Comparison of ENCODE assay signal across 8 cellular contexts in the genomic region with DNA sequence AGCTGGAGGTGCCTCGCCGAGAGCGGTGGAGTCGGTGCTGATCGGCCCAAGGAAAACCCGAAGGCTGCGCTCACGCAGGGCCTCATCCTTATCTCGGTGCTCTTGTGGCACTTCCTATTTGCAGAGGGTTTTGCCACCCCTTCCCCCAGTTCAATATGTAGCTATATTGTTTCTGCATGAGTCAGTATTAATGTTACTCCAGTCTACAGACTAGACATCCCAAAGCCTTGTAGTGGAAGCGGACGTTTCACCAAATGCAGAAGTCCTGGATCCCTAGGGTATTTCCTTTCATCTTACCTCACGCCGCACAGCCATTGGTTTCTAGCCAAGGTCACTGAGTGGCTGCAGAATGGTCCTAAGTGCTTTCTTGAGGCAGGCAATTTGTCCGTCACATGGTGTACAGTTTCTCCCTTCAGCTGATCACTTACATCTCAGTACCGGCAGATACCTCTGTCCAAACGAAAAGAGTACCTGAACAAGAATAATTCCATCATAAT. TPM values are rescaled to one million over a fixed set of nuclear protein-coding genes. Genes with fewer than 3 reads are reported as not detected.
DNase-seq lines count a peak whose midpoint lies in the region; ATAC-seq, FAIRE-seq and TF ChIP-seq lines count a peak whose summit lies in the region.
"Not testable (repeated sequence)": the region's sequence is repeated elsewhere in the genome, so short reads cannot be mapped to it uniquely, and the experiment has no call there.
"Had no signal": no experiment of that assay in that cellular context is flagged by ENCODE, and none has a peak within 500 bp of the region (broad histone marks: within the 10 kb centered on the region; RNA-seq: fewer than 3 reads in every experiment).

No MANE protein-coding gene starts in this region.

- not testable (repeated sequence) for TF ChIP-seq POLR2A in GM12892 (IDR thresholded peaks at IDR 0.05; ENCODE audit: low read depth, low read length)

- CTCF ChIA-PET in activated B cell treated with CpG ODN at 0.5 μM for 24 hours (lab: Charles Lee); naive thymus-derived CD4-positive, alpha-beta T cell (lab: Charles Lee): not testable (repeated sequence)

- H3K4me3 Mint-ChIP-seq in activated B cell treated with CpG ODN at 0.5 μM for 24 hours; naive thymus-derived CD4-positive, alpha-beta T cell: not testable (repeated sequence)

- not testable (repeated sequence) for H3K9me3 ChIP-seq in naive thymus-derived CD4-positive, alpha-beta T cell (ENCODE audit: control insufficient read depth in 2 of 3, low read length in 3 of 3)

- not testable (repeated sequence) for TF ChIP-seq CTCF in activated B cell treated with CpG ODN at 0.5 μM for 24 hours (IDR thresholded peaks at IDR 0.05); bronchial epithelial cell (IDR thresholded peaks at IDR 0.05; ENCODE audit: insufficient read depth, low read length, severe bottlenecking)

- H3K4me3 ChIP-seq in bronchial epithelial cell (ENCODE audit: low read depth, low read length); naive thymus-derived CD4-positive, alpha-beta T cell (ENCODE audit: low read length): not testable (repeated sequence)

- peaks cover 25% of the 10 kb centered on the region for H3K36me3 Mint-ChIP-seq in activated B cell treated with CpG ODN at 0.5 μM for 24 hours (ENCODE audit: low read depth)
- peaks cover 4 to 39% (median 26%) of the 10 kb centered on the region in 5 donors for H3K36me3 Mint-ChIP-seq in naive thymus-derived CD4-positive, alpha-beta T cell

- POLR2A ChIA-PET in activated B cell treated with CpG ODN at 0.5 μM for 24 hours (lab: Charles Lee); naive thymus-derived CD4-positive, alpha-beta T cell (lab: Charles Lee): not testable (repeated sequence)

- H3K27me3 Mint-ChIP-seq in activated B cell treated with CpG ODN at 0.5 μM for 24 hours; naive thymus-derived CD4-positive, alpha-beta T cell: not testable (repeated sequence)

- H3K27me3 ChIP-seq in bronchial epithelial cell (ENCODE audit: control insufficient read depth, insufficient read depth, low read length); naive thymus-derived CD4-positive, alpha-beta T cell (ENCODE audit: control insufficient read depth in 2 of 2, insufficient read depth in 2 of 2, low read length in 2 of 2): not testable (repeated sequence)

- not testable (repeated sequence) for H3K27ac Mint-ChIP-seq in activated B cell treated with CpG ODN at 0.5 μM for 24 hours; naive thymus-derived CD4-positive, alpha-beta T cell

- peak; percentile 93 for FAIRE-seq in GM12892 (lab: Jason Lieb, UNC)
- peak; percentile 88 for FAIRE-seq in bronchial epithelial cell (lab: Jason Lieb, UNC)
- peak; percentile 79 for FAIRE-seq in urothelium cell line (lab: Jason Lieb, UNC)

- H3K4me1 Mint-ChIP-seq in activated B cell treated with CpG ODN at 0.5 μM for 24 hours: peaks cover 13% of the 10 kb centered on the region
- not testable (repeated sequence) for H3K4me1 Mint-ChIP-seq in naive thymus-derived CD4-positive, alpha-beta T cell

- not testable (repeated sequence) for H3K9me3 Mint-ChIP-seq in activated B cell treated with CpG ODN at 0.5 μM for 24 hours; naive thymus-derived CD4-positive, alpha-beta T cell

- not testable (repeated sequence) for H3K36me3 ChIP-seq in bronchial epithelial cell (ENCODE audit: control insufficient read depth, insufficient read depth, low read length); naive thymus-derived CD4-positive, alpha-beta T cell (ENCODE audit: control insufficient read depth in 2 of 3, insufficient read depth in 3 of 3, low read length in 3 of 3)

- H3K4me1 ChIP-seq in naive thymus-derived CD4-positive, alpha-beta T cell (ENCODE audit: control insufficient read depth in 2 of 2, insufficient read depth in 2 of 2, low read length in 2 of 2): not testable (repeated sequence)

- ATAC-seq in activated B cell treated with CpG ODN at 0.5 μM for 24 hours (ENCODE audit: low read depth) (peak; percentile 64), left colon (peak; percentile 31)
- peak; percentile 61 for ATAC-seq in naive thymus-derived CD4-positive, alpha-beta T cell

- not testable (repeated sequence) for DNase-seq in GM12892 (ENCODE audit: insufficient read length); activated B cell treated with CpG ODN at 0.5 μM for 24 hours; bronchial epithelial cell (ENCODE audit: low read depth); left colon; naive thymus-derived CD4-positive, alpha-beta T cell; urothelium cell line (ENCODE audit: low spot score)

- intact Hi-C loops in activated B cell treated with CpG ODN at 0.5 μM for 24 hours (cut with micrococcal nuclease); left colon (cut with DNase I, micrococcal nuclease); naive thymus-derived CD4-positive, alpha-beta T cell (cut with micrococcal nuclease): not testable (repeated sequence)

- H3K27ac ChIP-seq in naive thymus-derived CD4-positive, alpha-beta T cell (ENCODE audit: low read depth, low read length): not testable (repeated sequence)

RNA-seq across cellular contexts. Expression of a gene that starts 0.8 kb away (rescaled TPM):
- 6.7 TPM for polyA plus RNA-seq in GM12892 (2012; ENCODE audit: missing spikeins)
- total RNA-seq in activated B cell treated with CpG ODN at 0.5 μM for 24 hours: 12.9 and 13.8 TPM in 2 replicates
- total RNA-seq in bronchial epithelial cell: 4.7 TPM in 2 replicates
- 10 to 100 TPM in 1 of 2 donors, 1 to 10 TPM in 1; 9.0 to 11.8 TPM for total RNA-seq in left colon
- 10 to 100 TPM in 3 of 5 experiments, 1 to 10 TPM in 2; 6.9 to 14.4 (median 12.2) TPM for total RNA-seq in naive thymus-derived CD4-positive, alpha-beta T cell
- polyA plus RNA-seq in naive thymus-derived CD4-positive, alpha-beta T cell: under 1 TPM; 0.61 to 0.99 TPM

RNA-seq across cellular contexts. Expression of a gene that starts 30.9 kb away (rescaled TPM):
- polyA plus RNA-seq in GM12892 (2012; ENCODE audit: missing spikeins): 0.38 TPM
- total RNA-seq in activated B cell treated with CpG ODN at 0.5 μM for 24 hours (0.42 and 0.49 TPM in 2 replicates), bronchial epithelial cell (0.38 and 0.53 TPM in 2 replicates), left colon (1 to 10 TPM in 1 of 2 donors, under 1 TPM in 1; 0.67 to 1.4 TPM)
- 1 to 10 TPM in 3 of 5 experiments, under 1 TPM in 2; 0.56 to 3.9 (median 2.0) TPM for total RNA-seq in naive thymus-derived CD4-positive, alpha-beta T cell
- polyA plus RNA-seq in naive thymus-derived CD4-positive, alpha-beta T cell: not detected
- total RNA-seq: M059J had no signal
- polyA plus RNA-seq: CD8-positive, alpha-beta memory T cell had no signal

RNA-seq across cellular contexts. Expression of a gene that starts 44.2 kb away (rescaled TPM):
- polyA plus RNA-seq in GM12892 (2012; ENCODE audit: missing spikeins): not detected
- not detected in 2 replicates for total RNA-seq in activated B cell treated with CpG ODN at 0.5 μM for 24 hours
- total RNA-seq in bronchial epithelial cell: 15.3 and 38.8 TPM in 2 replicates
- total RNA-seq in left colon: 100 to 1,000 TPM; 162 to 229 TPM
- total RNA-seq in naive thymus-derived CD4-positive, alpha-beta T cell: not detected
- polyA plus RNA-seq in naive thymus-derived CD4-positive, alpha-beta T cell: not detected
- total RNA-seq: CD8-positive, alpha-beta memory T cell; M059J had no signal
- polyA plus RNA-seq: CD8-positive, alpha-beta memory T cell had no signal

RNA-seq across cellular contexts. Expression of a gene that starts 55.7 kb away (rescaled TPM):
- polyA plus RNA-seq in GM12892 (2012; ENCODE audit: missing spikeins): not detected
- not detected in 2 replicates for total RNA-seq in activated B cell treated with CpG ODN at 0.5 μM for 24 hours
- 19.0 and 43.7 TPM in 2 replicates for total RNA-seq in bronchial epithelial cell
- 100 to 1,000 TPM; 168 to 277 TPM for total RNA-seq in left colon
- not detected for total RNA-seq in naive thymus-derived CD4-positive, alpha-beta T cell
- not detected for polyA plus RNA-seq in naive thymus-derived CD4-positive, alpha-beta T cell
- total RNA-seq: CD8-positive, alpha-beta memory T cell; M059J had no signal
- polyA plus RNA-seq: CD8-positive, alpha-beta memory T cell had no signal

RNA-seq across cellular contexts. Expression of a gene that starts 59.5 kb away (rescaled TPM):
- polyA plus RNA-seq in GM12892 (2012; ENCODE audit: missing spikeins): 25.8 TPM
- total RNA-seq in activated B cell treated with CpG ODN at 0.5 μM for 24 hours: 61.7 and 71.0 TPM in 2 replicates
- 46.1 and 85.3 TPM in 2 replicates for total RNA-seq in bronchial epithelial cell
- 100 to 1,000 TPM in 1 of 2 donors, 10 to 100 TPM in 1; 91.1 to 139 TPM for total RNA-seq in left colon
- 10 to 100 TPM; 30.9 to 66.0 (median 47.5) TPM for total RNA-seq in naive thymus-derived CD4-positive, alpha-beta T cell
- polyA plus RNA-seq in naive thymus-derived CD4-positive, alpha-beta T cell: 1 to 10 TPM; 6.1 to 6.2 TPM

Comparison
In these comparisons a context has a peak if more than half of its experiments do, and no peak if none do; other contexts are left out.
1. RNA of a gene that starts 44.2 kb away (total RNA-seq): 162 to 229 TPM in left colon and 15.3 to 38.8 TPM in bronchial epithelial cell; not detected in activated B cell treated with CpG ODN at 0.5 μM for 24 hours and not detected in naive thymus-derived CD4-positive, alpha-beta T cell; every median in the first group is over 10 times any median in the second.
2. Peak in every context shown above with its lines, with median percentiles within 50 percentile points of each other: ATAC-seq.